18 cellular contexts compared by ENCODE assay signal in genomic region chr9:115520626-115521025, GRCh38.
"Had no signal": no experiment of that assay in that cellular context is flagged by ENCODE, and none has a peak within 500 bp of the region (broad histone marks: within the 10 kb centered on the region; RNA-seq: fewer than 3 reads in every experiment).

No MANE protein-coding gene starts in this region.

- DNase-seq: activated CD4-positive, alpha-beta memory T cell treated with anti-CD3 and anti-CD28 coated beads, Interleukin-2, amount 10 ng/mL, durations not matched to agents 7 days and 5 days; activated CD4-positive, alpha-beta T cell treated with anti-CD3 and anti-CD28 coated beads for 48 hours; activated CD4-positive, CD25-positive, alpha-beta regulatory T cell; activated naive CD4-positive, alpha-beta T cell; activated naive CD8-positive, alpha-beta T cell treated with anti-CD3 and anti-CD28 coated beads for 36 hours; activated T-cell treated with anti-CD3 and anti-CD28 coated beads, Interleukin-2, amount 50 U/mL, for 1 hour; brain microvascular endothelial cell; cortex of kidney; erythroblast; left cardiac atrium; mesendoderm; natural killer cell; stimulated activated CD4-positive, alpha-beta T cell treated with anti-CD3 and anti-CD28 coated beads, Interleukin-2, amount 100 ng/mL, for 48 hours; T-helper 1 cell; T-helper 9 cell; trophoblast cell had no signal

- H3K4me1 ChIP-seq: vagina had no signal

- H3K4me3 ChIP-seq: vagina had no signal

- H3K27me3 ChIP-seq: brain microvascular endothelial cell, vagina had no signal

- H3K36me3 ChIP-seq: brain microvascular endothelial cell, vagina had no signal

- H3K27ac ChIP-seq: brain microvascular endothelial cell, vagina had no signal

- ATAC-seq: activated T-helper 17 cell treated with anti-CD3 and anti-CD28 coated beads, Interleukin-2, amount 50 U/mL, for 72 hours; left cardiac atrium; natural killer cell had no signal
